17 cellular contexts compared by ENCODE assay signal in the genomic region with DNA sequence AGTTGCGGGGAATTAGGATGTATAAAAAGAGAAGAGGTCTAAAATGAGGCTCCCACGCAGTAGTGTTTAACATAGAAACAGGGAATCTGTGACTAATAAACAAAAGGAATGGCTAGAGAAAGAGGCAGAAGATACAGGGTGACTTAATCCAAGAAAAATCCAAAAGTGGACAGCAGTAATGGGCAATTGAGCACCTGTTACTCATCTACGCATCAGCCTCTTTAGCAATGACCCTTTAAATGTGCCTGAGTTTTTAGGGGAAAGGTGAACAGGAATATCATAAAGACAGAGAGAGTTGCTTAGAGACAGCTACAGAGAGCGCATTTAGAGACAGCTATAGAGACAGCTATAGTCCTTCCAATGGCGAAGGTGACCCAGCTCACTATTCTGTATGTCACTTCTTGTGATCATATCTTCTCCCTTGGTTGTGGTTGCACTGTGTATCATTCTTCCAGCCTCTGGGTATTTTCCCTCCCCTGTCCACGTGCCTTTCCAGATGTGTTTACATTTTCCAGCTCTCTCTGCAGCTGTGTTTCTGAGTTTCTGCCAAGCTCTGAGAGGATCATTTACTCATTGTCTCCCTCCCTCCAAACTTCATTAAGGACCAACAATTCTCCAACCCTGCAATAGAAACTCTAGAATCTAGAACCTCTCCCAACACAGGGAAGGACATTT.
A peak's percentile ranks its signal among the peaks of the same experiment; 100 is the strongest.
DNase-seq lines count a peak whose midpoint lies in the region; ATAC-seq and TF ChIP-seq lines count a peak whose summit lies in the region.
"Had no signal": no experiment of that assay in that cellular context is flagged by ENCODE, and none has a peak within 500 bp of the region (broad histone marks: within the 10 kb centered on the region; RNA-seq: fewer than 3 reads in every experiment).

No MANE protein-coding gene starts in this region.

- 75 to 79% methylated on average over 6 of the region's 6 CpGs for WGBS in thyroid gland, 2 donors
- WGBS in prostate gland: 68% methylated on average over 6 of the region's 6 CpGs

- intact Hi-C loops in sciatic nerve (cut with DNase I) (no loop called here), thyroid gland (cut with DNase I) (no loop called here), prostate gland (cut with DNase I) (no loop called here)

- TF ChIP-seq CTCF in fibroblast of pulmonary artery (IDR thresholded peaks at IDR 0.05; ENCODE audit: low read length, missing control alignments): no peak
- TF ChIP-seq CTCF in glutamatergic neuron (IDR thresholded peaks at IDR 0.05; ENCODE audit: partially characterized antibody, unreplicated experiment): no peak
- no peak for TF ChIP-seq CTCF in thyroid gland (IDR thresholded peaks at IDR 0.05)
- TF ChIP-seq CTCF in prostate gland (IDR thresholded peaks at IDR 0.05): no peak

- H3K9me3 Mint-ChIP-seq in glutamatergic neuron (ENCODE audit: unreplicated experiment): no peaks in the 10 kb centered on the region
- H3K9me3 Mint-ChIP-seq: H9 had no signal

- no peak overlapping the region for H3K27ac ChIP-seq in thyroid gland
- H3K27ac ChIP-seq in prostate gland: no peak overlapping the region
- H3K27ac ChIP-seq: WERI-Rb-1 had no signal

- H3K4me1 Mint-ChIP-seq in glutamatergic neuron (ENCODE audit: low read depth, unreplicated experiment): no peaks in the 10 kb centered on the region
- H3K4me1 Mint-ChIP-seq: CD4-positive, CD25-positive, alpha-beta regulatory T cell had no signal

- H3K27me3 ChIP-seq in thyroid gland (no peaks in the 10 kb centered on the region), prostate gland (replicated peaks; ENCODE audit: insufficient read depth) (no peaks in the 10 kb centered on the region)

- DNase-seq in Daoy (ENCODE audit: low read depth): peak; percentile 73
- peak; percentile 22 for DNase-seq in RPMI7951 (ENCODE audit: low read depth)
- DNase-seq in fibroblast of pulmonary artery (ENCODE audit: low read depth): peak; percentile 31
- DNase-seq in sciatic nerve (ENCODE audit: low spot score): no peak
- DNase-seq in glutamatergic neuron: no peak
- no peak for DNase-seq in thyroid gland
- DNase-seq in prostate gland (ENCODE audit: low spot score): no peak
- DNase-seq: activated naive CD4-positive, alpha-beta T cell; caudate nucleus; CD4-positive, CD25-positive, alpha-beta regulatory T cell; GF-D8; H9; midbrain; MM.1S; stimulated activated CD4-positive, alpha-beta T cell treated with anti-CD3 and anti-CD28 coated beads, Interleukin-2, amount 100 ng/mL, for 24 hours; WERI-Rb-1 had no signal

- H3K9me3 ChIP-seq in thyroid gland: no peaks in the 10 kb centered on the region
- H3K9me3 ChIP-seq in prostate gland: no peaks in the 10 kb centered on the region

- H3K36me3 Mint-ChIP-seq in glutamatergic neuron (ENCODE audit: unreplicated experiment): no peaks in the 10 kb centered on the region
- H3K36me3 Mint-ChIP-seq: CD4-positive, CD25-positive, alpha-beta regulatory T cell had no signal

- H3K4me3 Mint-ChIP-seq in glutamatergic neuron (ENCODE audit: unreplicated experiment): no peak overlapping the region
- H3K4me3 Mint-ChIP-seq: CD4-positive, CD25-positive, alpha-beta regulatory T cell; H9 had no signal

- H3K4me1 ChIP-seq in thyroid gland (peaks cover 13 to 19% of the 10 kb centered on the region in 2 donors), prostate gland (replicated peaks) (peaks cover 4% of the 10 kb centered on the region)

- no peak for TF ChIP-seq POLR2A in thyroid gland (IDR thresholded peaks at IDR 0.05)
- TF ChIP-seq POLR2A in prostate gland (IDR thresholded peaks at IDR 0.05): no peak

- H3K36me3 ChIP-seq in thyroid gland (no peaks in the 10 kb centered on the region), prostate gland (no peaks in the 10 kb centered on the region)
- H3K36me3 ChIP-seq: WERI-Rb-1 had no signal

- H3K4me3 ChIP-seq in fibroblast of pulmonary artery (replicated peaks; ENCODE audit: low read depth, low read length): no peak overlapping the region
- H3K4me3 ChIP-seq in thyroid gland (replicated peaks in 1 of 3): no peak overlapping the region
- H3K4me3 ChIP-seq in prostate gland: no peak overlapping the region

- ATAC-seq in sciatic nerve (peak; percentile 70), GM19455 (IDR thresholded peaks at IDR 0.05; ENCODE audit: unreplicated experiment) (no peak)

- no peak overlapping the region for H3K27ac Mint-ChIP-seq in glutamatergic neuron (ENCODE audit: unreplicated experiment)
- H3K27ac Mint-ChIP-seq: CD4-positive, CD25-positive, alpha-beta regulatory T cell; H9 had no signal

- no peaks in the 10 kb centered on the region for H3K27me3 Mint-ChIP-seq in glutamatergic neuron (ENCODE audit: unreplicated experiment)
- H3K27me3 Mint-ChIP-seq: CD4-positive, CD25-positive, alpha-beta regulatory T cell had no signal

Comparison
In these comparisons a context has a peak if more than half of its experiments do, and no peak if none do; other contexts are left out.
1. DNase-seq: peak in Daoy (single experiment), RPMI7951 (single experiment) and fibroblast of pulmonary artery (single experiment); none in sciatic nerve (single experiment), glutamatergic neuron (single experiment), thyroid gland (0 of 2) and prostate gland (single experiment).